In genomic region chr2:98444436-98445166, GRCh38 we compare ENCODE assay signal across 8 cellular contexts. TPM values are rescaled to one million over a fixed set of nuclear protein-coding genes. Genes with fewer than 3 reads are reported as not detected.
DNase-seq lines count a peak whose midpoint lies in the region; ATAC-seq and TF ChIP-seq lines count a peak whose summit lies in the region.

Gene INPP4A (plus strand): TSS chr2:98444858. CDS start chr2:98520049, 75,191 bp downstream.

- peaks cover 3% of the 10 kb centered on the region for H3K9me3 Mint-ChIP-seq in activated T-cell treated with anti-CD3 and anti-CD28 coated beads, Interleukin-2, amount 50 U/mL, for 24 hours
- peaks cover 2 to 9% of the 10 kb centered on the region in 2 donors for H3K9me3 Mint-ChIP-seq in stimulated activated naive B cell treated with anti-CD40 and anti-IgM and Interleukin-4, amounts not matched to agents 10 μg/mL and 1 μg/mL and 100 μg/mL, for 72 hours

- H3K4me2 ChIP-seq in PC-3 (ENCODE audit: low read length) = peak within 1 kb of the TSS; percentile 94

- H3K9ac ChIP-seq in PC-3 (ENCODE audit: low read length) = peak within 1 kb of the TSS; percentile 75

- peaks cover 50% of the 10 kb centered on the region for H3K4me1 Mint-ChIP-seq in activated T-cell treated with anti-CD3 and anti-CD28 coated beads, Interleukin-2, amount 50 U/mL, for 24 hours (ENCODE audit: low read depth)
- H3K4me1 Mint-ChIP-seq in stimulated activated naive B cell treated with anti-CD40 and anti-IgM and Interleukin-4, amounts not matched to agents 10 μg/mL and 1 μg/mL and 100 μg/mL, for 72 hours = peaks cover 13 to 44% of the 10 kb centered on the region in 2 donors

- WGBS in esophagus, 2 donors = 0 to 1% methylated on average over 56 to 74 of the region's 74 CpGs

- in situ Hi-C loops in Caki2 (cut with HindIII; ENCODE audit: low pct_unique_long_range_greater_than_20kb, low sequenced_read_pairs) = no loop called here

- H3K27ac Mint-ChIP-seq in activated T-cell treated with anti-CD3 and anti-CD28 coated beads, Interleukin-2, amount 50 U/mL, for 24 hours = peak within 1 kb of the TSS; percentile 91
- H3K27ac Mint-ChIP-seq in stimulated activated naive B cell treated with anti-CD40 and anti-IgM and Interleukin-4, amounts not matched to agents 10 μg/mL and 1 μg/mL and 100 μg/mL, for 72 hours = peak within 1 kb of the TSS; percentile 90

- H4K20me1 ChIP-seq in PC-3 (ENCODE audit: low read length) = peaks cover 24% of the 10 kb centered on the region

- BruUV-seq in PC-3 (replicated peaks; lab: Mats Ljungman, UMichigan) = no TSS peak

- no peaks in the 10 kb centered on the region for H3K36me3 ChIP-seq in PC-3 (ENCODE audit: low read depth, low read length)
- no peaks in the 10 kb centered on the region for H3K36me3 ChIP-seq in esophagus (ENCODE audit: control insufficient read depth in 2 of 2, insufficient read depth in 2 of 2, low read length in 1 of 2)
- no peaks in the 10 kb centered on the region for H3K36me3 ChIP-seq in muscle layer of duodenum (ENCODE audit: control insufficient read depth in 1 of 2, insufficient read depth in 2 of 2, low read length in 2 of 2)

- H3K27ac ChIP-seq in PC-3 (ENCODE audit: low read length) (no peak within 1 kb of the TSS), esophagus (ENCODE audit: low read depth in 2 of 2, low read length in 1 of 2) (peak within 1 kb of the TSS; percentile 36 to 66), muscle layer of duodenum (ENCODE audit: low read length) (peak within 1 kb of the TSS; percentile 67)

- intact Hi-C loops in PC-3 (cut with micrococcal nuclease) = loop anchor here (10.0 kb wide), 1 partner anchor 160 kb away; the partner anchor contains the start of genes COA5 and UNC50

- H3K27me3 ChIP-seq in PC-3 (ENCODE audit: low read length) (no peaks in the 10 kb centered on the region), esophagus (ENCODE audit: control insufficient read depth in 1 of 2, insufficient read depth in 2 of 2, low read length in 2 of 2) (no peaks in the 10 kb centered on the region), muscle layer of duodenum (ENCODE audit: low read depth, low read length) (no peaks in the 10 kb centered on the region)

- H3K4me3 ChIP-seq in PC-3 (ENCODE audit: low read length) = peak within 1 kb of the TSS; percentile 85
- peak within 1 kb of the TSS; percentile 69 to 75 for H3K4me3 ChIP-seq in esophagus (ENCODE audit: low read depth in 1 of 2, low read length in 2 of 2)
- H3K4me3 ChIP-seq in muscle layer of duodenum (ENCODE audit: low read depth in 1 of 2, low read length in 2 of 2) = peak within 1 kb of the TSS; percentile 77 to 90

- ATAC-seq in PC-3 = peak; percentile 90
- peak; percentile 93 to 94 for ATAC-seq in stimulated activated naive B cell treated with anti-CD40 and anti-IgM and Interleukin-4, amounts not matched to agents 10 μg/mL and 1 μg/mL and 100 μg/mL, for 72 hours (replicated peaks)

- peak within 1 kb of the TSS; percentile 98 for H2AFZ ChIP-seq in PC-3 (ENCODE audit: low read length)

- H3K9me2 ChIP-seq in PC-3 (replicated peaks; ENCODE audit: low read length) = no peaks in the 10 kb centered on the region

- H3K79me2 ChIP-seq in PC-3 (ENCODE audit: low read length) = peaks cover 45% of the 10 kb centered on the region

- peak within 1 kb of the TSS; percentile 90 for H3K4me3 Mint-ChIP-seq in activated T-cell treated with anti-CD3 and anti-CD28 coated beads, Interleukin-2, amount 50 U/mL, for 24 hours
- H3K4me3 Mint-ChIP-seq in stimulated activated naive B cell treated with anti-CD40 and anti-IgM and Interleukin-4, amounts not matched to agents 10 μg/mL and 1 μg/mL and 100 μg/mL, for 72 hours = peak within 1 kb of the TSS; percentile 93

- H3K4me1 ChIP-seq in PC-3 (ENCODE audit: insufficient read depth, low read length) (peaks cover 22% of the 10 kb centered on the region), esophagus (ENCODE audit: control insufficient read depth in 2 of 2, insufficient read depth in 2 of 2, low read length in 1 of 2) (peaks cover 0 to 9% of the 10 kb centered on the region in 2 donors), muscle layer of duodenum (ENCODE audit: control insufficient read depth in 1 of 2, insufficient read depth in 2 of 2, low read length in 2 of 2) (peaks cover 18 to 21% of the 10 kb centered on the region in 2 donors)

- H3F3A ChIP-seq in PC-3 (ENCODE audit: low read length, unreplicated experiment) = no peaks in the 10 kb centered on the region

- POLR2A ChIA-PET in PC-3 (lab: Charles Lee; ENCODE audit: unreplicated experiment) = no interaction called here

- peak; percentile 18 for TF ChIP-seq CTCF in GM20000 (IDR thresholded peaks at IDR 0.05; ENCODE audit: extremely low read depth, missing control alignments)
- TF ChIP-seq CTCF in PC-3 (conservative IDR thresholded peaks at IDR 0.05; ENCODE audit: low read depth, low read length) = no peak

- H3K27me3 Mint-ChIP-seq in activated T-cell treated with anti-CD3 and anti-CD28 coated beads, Interleukin-2, amount 50 U/mL, for 24 hours = no peaks in the 10 kb centered on the region
- no peaks in the 10 kb centered on the region for H3K27me3 Mint-ChIP-seq in stimulated activated naive B cell treated with anti-CD40 and anti-IgM and Interleukin-4, amounts not matched to agents 10 μg/mL and 1 μg/mL and 100 μg/mL, for 72 hours

- CTCF ChIA-PET in PC-3 (lab: Charles Lee) = no interaction called here

- no peaks in the 10 kb centered on the region for H3K9me3 ChIP-seq in PC-3 (ENCODE audit: low read length)
- no peaks in the 10 kb centered on the region for H3K9me3 ChIP-seq in esophagus (ENCODE audit: control insufficient read depth in 2 of 2, insufficient read depth in 1 of 2, low read depth in 1 of 2, low read length in 1 of 2)
- no peaks in the 10 kb centered on the region for H3K9me3 ChIP-seq in muscle layer of duodenum (ENCODE audit: control insufficient read depth in 1 of 2, low read length in 2 of 2)

- DNase-seq in Caki2 (ENCODE audit: low read depth) = peak; percentile 64
- peak; percentile 93 for DNase-seq in GM20000 (ENCODE audit: low spot score)
- peak; percentile 61 for DNase-seq in HS-5 (ENCODE audit: low read depth)
- DNase-seq in PC-3 = peak; percentile 80
- DNase-seq in activated T-cell treated with anti-CD3 and anti-CD28 coated beads, Interleukin-2, amount 50 U/mL, for 24 hours = peak; percentile 89
- DNase-seq in stimulated activated naive B cell treated with anti-CD40 and anti-IgM and Interleukin-4, amounts not matched to agents 10 μg/mL and 1 μg/mL and 100 μg/mL, for 72 hours = peak; percentile 57

- H3K36me3 Mint-ChIP-seq in activated T-cell treated with anti-CD3 and anti-CD28 coated beads, Interleukin-2, amount 50 U/mL, for 24 hours (ENCODE audit: low read depth) = peaks cover 10% of the 10 kb centered on the region
- H3K36me3 Mint-ChIP-seq in stimulated activated naive B cell treated with anti-CD40 and anti-IgM and Interleukin-4, amounts not matched to agents 10 μg/mL and 1 μg/mL and 100 μg/mL, for 72 hours = peaks cover 3 to 5% of the 10 kb centered on the region in 2 donors

RNA-seq across cellular contexts. Expression of gene INPP4A, which starts in this region (rescaled TPM):
- 8.9 and 19.0 TPM in 2 replicates for total RNA-seq in Caki2 (2014; rRNA removed; shearing (Covaris generic); ENCODE audit: low replicate concordance)
- total RNA-seq in PC-3 (2014; rRNA removed) = 23.4 and 28.6 TPM in 2 replicates
- 1 to 10 TPM; 3.4 to 3.8 TPM for polyA plus RNA-seq in esophagus
